Comparison of ENCODE assay signal across 25 cellular contexts in genomic region chr6:96613291-96613999, GRCh38. TPM values are rescaled to one million over a fixed set of nuclear protein-coding genes. Genes with fewer than 3 reads are reported as not detected.
DNase-seq lines count a peak whose midpoint lies in the region; ATAC-seq, FAIRE-seq and TF ChIP-seq lines count a peak whose summit lies in the region.
"Had no signal": no experiment of that assay in that cellular context is flagged by ENCODE, and none has a peak within 500 bp of the region (broad histone marks: within the 10 kb centered on the region; RNA-seq: fewer than 3 reads in every experiment).

No MANE protein-coding gene starts in this region.

- no peak for TF ChIP-seq POLR2A in adrenal gland (IDR thresholded peaks at IDR 0.05)

- DNase-seq in GM12865 (ENCODE audit: low read depth) (peak; percentile 33), NCI-H69 (lab: John Stamatoyannopoulos, UW) (peak; percentile 89), adrenal gland (no peak), frontal cortex (ENCODE audit: low spot score in 2 of 2) (no peak), HUDEP-2 (lab: John Stamatoyannopoulos, UW; ENCODE audit: unreplicated experiment in 76 of 76) (no peak)
- DNase-seq in activated CD8-positive, alpha-beta memory T cell treated with anti-CD3 and anti-CD28 coated beads, Interleukin-2, amount 10 ng/mL, durations not matched to agents 7 days and 5 days, result no peak
- DNase-seq: activated CD4-positive, alpha-beta T cell treated with anti-CD3 and anti-CD28 coated beads for 1 hour; activated CD8-positive, alpha-beta memory T cell treated with anti-CD3 and anti-CD28 coated beads, Interleukin-2, amount 50 U/mL, for 48 hours; activated naive CD4-positive, alpha-beta T cell treated with Interleukin-2 at 50 U/mL for 16 hours; CD4-positive, alpha-beta T cell; colonic mucosa; DND-41; H9; left ventricle myocardium superior; NCI-H1417 treated with DMSO at 0.1 percent for 48 hours; SHP77 treated with DMSO at 0.1 percent for 48 hours; stimulated activated naive CD8-positive, alpha-beta T cell treated with anti-CD3 and anti-CD28 coated beads, Interleukin-15, Interleukin-2, amounts not matched to agents 100 U/mL and 50 U/mL, for 24 hours; T-helper 2 cell had no signal

- 73 to 82% (median 79%) methylated on average over 2 of the region's 2 CpGs for WGBS in adrenal gland, 4 donors

- H3K4me1 ChIP-seq in adrenal gland (replicated peaks in 1 of 2), result no peaks in the 10 kb centered on the region
- H3K4me1 ChIP-seq: colonic mucosa, gastroesophageal sphincter had no signal

- no peak overlapping the region for H3K4me3 Mint-ChIP-seq in activated CD8-positive, alpha-beta memory T cell treated with anti-CD3 and anti-CD28 coated beads, Interleukin-2, amount 10 ng/mL, durations not matched to agents 7 days and 5 days
- H3K4me3 Mint-ChIP-seq: CD4-positive, alpha-beta T cell; H9 had no signal

- no peaks in the 10 kb centered on the region for H3K9me3 ChIP-seq in adrenal gland (replicated peaks in 1 of 3)
- H3K9me3 ChIP-seq: colonic mucosa, gastroesophageal sphincter had no signal

- no peak overlapping the region for H3K4me3 ChIP-seq in GM12865 (ENCODE audit: low read depth, low read length)
- H3K4me3 ChIP-seq in adrenal gland, result no peak overlapping the region
- H3K4me3 ChIP-seq: colonic mucosa, gastroesophageal sphincter, smooth muscle cell had no signal

- H3K36me3 Mint-ChIP-seq in activated CD8-positive, alpha-beta memory T cell treated with anti-CD3 and anti-CD28 coated beads, Interleukin-2, amount 10 ng/mL, durations not matched to agents 7 days and 5 days, result no peaks in the 10 kb centered on the region

- no peaks in the 10 kb centered on the region for H3K36me3 ChIP-seq in adrenal gland (replicated peaks in 1 of 2)
- H3K36me3 ChIP-seq: colonic mucosa, gastroesophageal sphincter had no signal

- H3K27ac ChIP-seq in adrenal gland, result no peak overlapping the region
- H3K27ac ChIP-seq: colonic mucosa, gastroesophageal sphincter, KMS-11 had no signal

- no peaks in the 10 kb centered on the region for H3K4me1 Mint-ChIP-seq in activated CD8-positive, alpha-beta memory T cell treated with anti-CD3 and anti-CD28 coated beads, Interleukin-2, amount 10 ng/mL, durations not matched to agents 7 days and 5 days

- no peak overlapping the region for H3K27ac Mint-ChIP-seq in activated CD8-positive, alpha-beta memory T cell treated with anti-CD3 and anti-CD28 coated beads, Interleukin-2, amount 10 ng/mL, durations not matched to agents 7 days and 5 days
- H3K27ac Mint-ChIP-seq: CD4-positive, alpha-beta T cell had no signal

- ATAC-seq in GM19351 (IDR thresholded peaks at IDR 0.05; ENCODE audit: unreplicated experiment), result peak; percentile 38
- peak; percentile 57 for ATAC-seq in HG02870 (IDR thresholded peaks at IDR 0.05; ENCODE audit: unreplicated experiment)
- no peak for ATAC-seq in activated CD8-positive, alpha-beta memory T cell treated with anti-CD3 and anti-CD28 coated beads, Interleukin-2, amount 10 ng/mL, durations not matched to agents 7 days and 5 days
- ATAC-seq: gastroesophageal sphincter; left ventricle myocardium superior; stimulated activated naive CD8-positive, alpha-beta T cell treated with anti-CD3 and anti-CD28 coated beads, Interleukin-15, Interleukin-2, amounts not matched to agents 100 U/mL and 50 U/mL, for 24 hours had no signal

- intact Hi-C loops in adrenal gland (cut with DNase I), result no loop called here

- H3K9me3 Mint-ChIP-seq in activated CD8-positive, alpha-beta memory T cell treated with anti-CD3 and anti-CD28 coated beads, Interleukin-2, amount 10 ng/mL, durations not matched to agents 7 days and 5 days (ENCODE audit: low read depth), result no peaks in the 10 kb centered on the region
- H3K9me3 Mint-ChIP-seq: CD4-positive, alpha-beta T cell; H9 had no signal

- no peaks in the 10 kb centered on the region for H3K27me3 ChIP-seq in adrenal gland
- H3K27me3 ChIP-seq: colonic mucosa, gastroesophageal sphincter had no signal

- CTCF ChIA-PET in activated CD8-positive, alpha-beta memory T cell treated with anti-CD3 and anti-CD28 coated beads, Interleukin-2, amount 10 ng/mL, durations not matched to agents 7 days and 5 days (lab: Charles Lee), result no interaction called here

- peaks cover 9% of the 10 kb centered on the region for H3K27me3 Mint-ChIP-seq in activated CD8-positive, alpha-beta memory T cell treated with anti-CD3 and anti-CD28 coated beads, Interleukin-2, amount 10 ng/mL, durations not matched to agents 7 days and 5 days

- TF ChIP-seq CTCF in GM12865 (IDR thresholded peaks at IDR 0.05; ENCODE audit: insufficient read depth, low read depth, low read length, missing control alignments) (no peak), adrenal gland (IDR thresholded peaks at IDR 0.05) (no peak)

- FAIRE-seq in frontal cortex (lab: Jason Lieb, UNC), result no peak
- FAIRE-seq: endothelial cell of umbilical vein, urothelium cell line had no signal

RNA-seq across cellular contexts. Expression of gene FHL5, which starts 50.5 kb away (rescaled TPM):
- total RNA-seq in adrenal gland (10 to 100 TPM in 7 of 8 donors, 1 to 10 TPM in 1; 9.0 to 48.1 (median 17.0) TPM), frontal cortex (0.41 TPM)
- polyA plus RNA-seq in adrenal gland, result 10 to 100 TPM in 1 of 3 donors, 1 to 10 TPM in 2; 6.4 to 11.2 (median 7.1) TPM
- not detected for total RNA-seq in activated CD8-positive, alpha-beta memory T cell treated with anti-CD3 and anti-CD28 coated beads, Interleukin-2, amount 10 ng/mL, durations not matched to agents 7 days and 5 days
- total RNA-seq: CD4-positive, alpha-beta T cell; endothelial cell of umbilical vein; H9; smooth muscle cell had no signal
- polyA plus RNA-seq: endothelial cell of umbilical vein, smooth muscle cell had no signal

Comparison
In these comparisons a context has a peak if more than half of its experiments do, and no peak if none do; other contexts are left out.
1. DNase-seq: peak in GM12865 (single experiment) and NCI-H69 (single experiment); none in adrenal gland (0 of 7), activated CD8-positive, alpha-beta memory T cell treated with anti-CD3 and anti-CD28 coated beads, Interleukin-2, amount 10 ng/mL, durations not matched to agents 7 days and 5 days (single experiment), frontal cortex (0 of 2) and HUDEP-2 (0 of 76).